Comparison of ENCODE assay signal across 1 cellular context in the genomic region with DNA sequence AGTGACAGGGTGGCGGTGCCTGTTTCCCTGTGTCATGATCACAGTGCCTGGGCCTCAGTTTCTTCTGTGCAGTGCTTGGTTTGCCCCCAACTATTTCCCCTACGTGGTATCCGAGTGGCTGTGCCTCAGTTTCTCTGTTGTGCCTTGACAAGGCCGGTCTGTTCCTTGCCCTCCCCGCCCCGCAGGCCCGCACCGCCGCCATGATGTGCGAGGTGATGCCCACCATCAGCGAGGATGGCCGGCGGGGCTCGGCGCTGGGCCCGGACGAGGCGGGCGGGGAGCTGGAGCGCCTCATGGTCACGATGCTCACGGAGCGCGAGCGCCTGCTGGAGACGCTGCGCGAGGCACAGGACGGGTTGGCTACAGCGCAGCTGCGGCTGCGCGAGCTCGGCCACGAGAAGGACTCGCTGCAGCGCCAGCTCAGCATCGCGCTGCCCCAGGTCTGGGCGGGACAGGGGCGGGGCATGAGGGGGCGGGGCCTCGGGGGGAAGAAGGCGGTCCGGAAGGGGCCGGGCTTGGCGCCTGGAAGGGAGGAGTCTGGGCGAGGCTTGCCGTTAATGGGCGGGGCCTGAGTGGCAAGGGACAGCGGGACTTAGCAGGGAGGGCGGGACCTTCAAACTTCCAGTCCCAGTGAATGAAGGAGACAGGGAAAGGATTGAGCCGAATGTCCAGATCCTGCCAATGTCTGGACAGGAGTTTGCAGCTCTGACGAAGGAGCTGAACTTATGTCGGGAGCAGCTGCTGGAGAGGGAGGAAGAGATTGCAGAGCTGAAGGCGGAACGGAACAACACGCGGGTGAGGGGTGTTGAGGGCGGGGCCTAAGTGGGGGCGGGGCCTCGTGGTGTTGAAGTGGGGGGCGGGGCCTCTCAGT.
TF ChIP-seq lines count a peak whose summit lies in the region.

No MANE protein-coding gene starts in this region.

TF ChIP-seq in HepG2, 621 proteins besides CTCF, POLR2A, EP300 and RAD21 (continued from another document and continues in another):
- TF ChIP-seq MTF2 (CRISPR knock-in tag; IDR thresholded peaks at IDR 0.05; ENCODE audit: borderline replicate concordance) (no peak), GFI1 (CRISPR knock-in tag; IDR thresholded peaks at IDR 0.05; ENCODE audit: borderline replicate concordance) (peak; percentile 67; the same call in 1 of the 2 replicates), ZNF687 (CRISPR knock-in tag; IDR thresholded peaks at IDR 0.05) (peak; percentile 100), ZNF558 (CRISPR knock-in tag; IDR thresholded peaks at IDR 0.05; ENCODE audit: borderline replicate concordance) (peak; percentile 98; the same call in 1 of the 2 replicates), ZSCAN29 (CRISPR knock-in tag; conservative IDR thresholded peaks at IDR 0.05) (peak; percentile 35; the same call in 1 of the 2 replicates), EHMT2 (IDR thresholded peaks at IDR 0.05; ENCODE audit: borderline replicate concordance, low read depth, low read length) (no peak), BORCS8-MEF2B (CRISPR knock-in tag; IDR thresholded peaks at IDR 0.05) (peak; percentile 100), FOXO1 (CRISPR knock-in tag; IDR thresholded peaks at IDR 0.05) (peak; percentile 89), ZBTB25 (CRISPR knock-in tag; IDR thresholded peaks at IDR 0.05) (peak; percentile 68), MNT (IDR thresholded peaks at IDR 0.05) (no peak; the same call in 1 of the 2 replicates), USF2 (IDR thresholded peaks at IDR 0.05; ENCODE audit: low read depth, low read length) (no peak), USF2 (CRISPR knock-in tag; IDR thresholded peaks at IDR 0.05; ENCODE audit: borderline replicate concordance) (no peak), ZNF749 (CRISPR knock-in tag; IDR thresholded peaks at IDR 0.05; ENCODE audit: borderline replicate concordance) (peak; percentile 97), ZNF350 (CRISPR knock-in tag; IDR thresholded peaks at IDR 0.05; ENCODE audit: borderline replicate concordance, low read depth) (peak; percentile 92; the same call in 1 of the 2 replicates), CREM (IDR thresholded peaks at IDR 0.05) (no peak), CREM (CRISPR knock-in tag; IDR thresholded peaks at IDR 0.05) (0 out of 2 replicates have a peak, but pooled peaks have one; percentile 28), U2AF2 (IDR thresholded peaks at IDR 0.05; ENCODE audit: low read depth, low read length) (no peak), ZNF766 (CRISPR knock-in tag; IDR thresholded peaks at IDR 0.05; ENCODE audit: borderline replicate concordance) (peak; percentile 99), ZNF432 (CRISPR knock-in tag; IDR thresholded peaks at IDR 0.05; ENCODE audit: borderline replicate concordance) (no peak), ZNF563 (CRISPR knock-in tag; IDR thresholded peaks at IDR 0.05) (peak; percentile 100), ZNF431 (CRISPR knock-in tag; IDR thresholded peaks at IDR 0.05; ENCODE audit: borderline replicate concordance, low read depth) (peak; percentile 97), DBP (CRISPR knock-in tag; IDR thresholded peaks at IDR 0.05; ENCODE audit: not compliant biosample characterization) (peak; percentile 99), SIX1 (CRISPR knock-in tag; IDR thresholded peaks at IDR 0.05; ENCODE audit: borderline replicate concordance) (0 out of 2 replicates have a peak, but pooled peaks have one; percentile 49), AGO2 (optimal IDR thresholded peaks at IDR 0.05; ENCODE audit: low read depth, low read length) (no peak), NFE2 (CRISPR knock-in tag; IDR thresholded peaks at IDR 0.05) (0 out of 2 replicates have a peak, but pooled peaks have one; percentile 51), ZBTB46 (CRISPR knock-in tag; IDR thresholded peaks at IDR 0.05; ENCODE audit: borderline replicate concordance) (no peak), ZBTB43 (CRISPR knock-in tag; conservative IDR thresholded peaks at IDR 0.05) (peak; percentile 98), NBN (conservative IDR thresholded peaks at IDR 0.05) (no peak), STAG1 (CRISPR knock-in tag; IDR thresholded peaks at IDR 0.05) (peak; percentile 48), ZNF441 (CRISPR knock-in tag; IDR thresholded peaks at IDR 0.05; ENCODE audit: borderline replicate concordance) (peak; percentile 97), ZNF17 (CRISPR knock-in tag; IDR thresholded peaks at IDR 0.05) (peak; percentile 95), IRF9 (CRISPR knock-in tag; IDR thresholded peaks at IDR 0.05; ENCODE audit: borderline replicate concordance) (peak; percentile 99), TRIM22 (IDR thresholded peaks at IDR 0.05) (no peak), SRSF9 (IDR thresholded peaks at IDR 0.05; ENCODE audit: borderline replicate concordance, insufficient read depth, low read depth, low read length, poor library complexity, severe bottlenecking) (no peak), NCOA5 (CRISPR knock-in tag; IDR thresholded peaks at IDR 0.05) (no peak)
- TF ChIP-seq, protein P1, sequence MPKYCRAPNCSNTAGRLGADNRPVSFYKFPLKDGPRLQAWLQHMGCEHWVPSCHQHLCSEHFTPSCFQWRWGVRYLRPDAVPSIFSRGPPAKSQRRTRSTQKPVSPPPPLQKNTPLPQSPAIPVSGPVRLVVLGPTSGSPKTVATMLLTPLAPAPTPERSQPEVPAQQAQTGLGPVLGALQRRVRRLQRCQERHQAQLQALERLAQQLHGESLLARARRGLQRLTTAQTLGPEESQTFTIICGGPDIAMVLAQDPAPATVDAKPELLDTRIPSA (CRISPR knock-in tag; IDR thresholded peaks at IDR 0.05; ENCODE audit: borderline replicate concordance) = no peak
- TF ChIP-seq, protein P2, sequence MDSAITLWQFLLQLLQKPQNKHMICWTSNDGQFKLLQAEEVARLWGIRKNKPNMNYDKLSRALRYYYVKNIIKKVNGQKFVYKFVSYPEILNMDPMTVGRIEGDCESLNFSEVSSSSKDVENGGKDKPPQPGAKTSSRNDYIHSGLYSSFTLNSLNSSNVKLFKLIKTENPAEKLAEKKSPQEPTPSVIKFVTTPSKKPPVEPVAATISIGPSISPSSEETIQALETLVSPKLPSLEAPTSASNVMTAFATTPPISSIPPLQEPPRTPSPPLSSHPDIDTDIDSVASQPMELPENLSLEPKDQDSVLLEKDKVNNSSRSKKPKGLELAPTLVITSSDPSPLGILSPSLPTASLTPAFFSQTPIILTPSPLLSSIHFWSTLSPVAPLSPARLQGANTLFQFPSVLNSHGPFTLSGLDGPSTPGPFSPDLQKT (CRISPR knock-in tag; IDR thresholded peaks at IDR 0.05; ENCODE audit: borderline replicate concordance) = no peak; the same call in 1 of the 2 replicates
